Comparison of ENCODE assay signal across 14 cellular contexts in genomic region chr10:72094574-72094973, GRCh38. TPM values are rescaled to one million over a fixed set of nuclear protein-coding genes. Genes with fewer than 3 reads are reported as not detected.
"Had no signal": no experiment of that assay in that cellular context is flagged by ENCODE, and none has a peak within 500 bp of the region (broad histone marks: within the 10 kb centered on the region; RNA-seq: fewer than 3 reads in every experiment).

No MANE protein-coding gene starts in this region.

- ATAC-seq: esophagus mucosa, gastroesophageal sphincter, heart left ventricle had no signal

- DNase-seq: activated effector memory CD4-positive, alpha-beta T cell treated with Interleukin-2 at 50 U/mL for 16 hours; cerebellar nuclear complex; effector CD8-positive, alpha-beta T cell; heart left ventricle; left ventricle myocardium inferior; mammary epithelial cell; occipital lobe; retina; stimulated activated naive CD4-positive, alpha-beta T cell; transverse colon; uterus had no signal

RNA-seq across cellular contexts. Expression of gene SPOCK2, which starts 6.2 kb away (rescaled TPM):
- total RNA-seq: SJSA1 had no signal
